In genomic region chr11:97962758-97963157, GRCh38 we compare ENCODE assay signal across 25 cellular contexts.
DNase-seq lines count a peak whose midpoint lies in the region; ATAC-seq, FAIRE-seq and TF ChIP-seq lines count a peak whose summit lies in the region.
"Had no signal": no experiment of that assay in that cellular context is flagged by ENCODE, and none has a peak within 500 bp of the region (broad histone marks: within the 10 kb centered on the region; RNA-seq: fewer than 3 reads in every experiment).

No MANE protein-coding gene starts in this region.

- WGBS in GM23248 (ENCODE audit: low coverage in 1 of 2, low lambda C conversion rate in 2 of 2, missing lambda C conversion rate in 2 of 2), 2 experiments: 0% methylated on average over 1 of the region's 1 CpG
- 0% methylated on average over 1 of the region's 1 CpG; no CpG with 5 or more reads in 1 of the 2 experiments for WGBS in IMR-90 (ENCODE audit: extremely low coverage in 2 of 2, insufficient read length in 1 of 2), 2 experiments

- H2BK5ac ChIP-seq in IMR-90 (ENCODE audit: low read depth, low read length, poor library complexity, severe bottlenecking): no peak overlapping the region

- no peak overlapping the region for H3K14ac ChIP-seq in IMR-90 (replicated peaks; ENCODE audit: low read depth, low read length)

- POLR2A ChIA-PET in CD8-positive, alpha-beta memory T cell (lab: Charles Lee): no interaction called here
- POLR2A ChIA-PET in IMR-90 (lab: Charles Lee; ENCODE audit: unreplicated experiment): no interaction called here

- no peaks in the 10 kb centered on the region for H3K79me1 ChIP-seq in IMR-90 (ENCODE audit: low read depth in 1 of 2, low read length in 2 of 2)

- no peak overlapping the region for H3K27ac Mint-ChIP-seq in CD8-positive, alpha-beta memory T cell
- H3K27ac Mint-ChIP-seq: CD14-positive monocyte; CD4-positive, alpha-beta memory T cell had no signal

- in situ Hi-C loops in GM23248 (cut with MboI): no loop called here
- in situ Hi-C loops in IMR-90 (cut with MboI; ENCODE audit: low sequenced_read_pairs): no loop called here

- no peak for ATAC-seq in IMR-90 (ENCODE audit: low read depth)

- no peaks in the 10 kb centered on the region for H3K36me3 ChIP-seq in CD8-positive, alpha-beta memory T cell (ENCODE audit: insufficient read depth, low read length)
- no peaks in the 10 kb centered on the region for H3K36me3 ChIP-seq in GM23248 (ENCODE audit: low read depth)
- H3K36me3 ChIP-seq in IMR-90 (ENCODE audit: control insufficient read depth, insufficient read depth, low read length): no peaks in the 10 kb centered on the region
- H3K36me3 ChIP-seq: BE2C, BLaER1 had no signal

- no peak for TF ChIP-seq POLR2A in IMR-90 (IDR thresholded peaks at IDR 0.05; ENCODE audit: low read depth, low read length)

- no peak for TF ChIP-seq RAD21 in IMR-90 (IDR thresholded peaks at IDR 0.05; ENCODE audit: low read length)

- H3K79me2 ChIP-seq in GM23248 (ENCODE audit: insufficient read depth): no peaks in the 10 kb centered on the region

- peaks cover 3% of the 10 kb centered on the region; the same call in 1 of the 2 replicates for H3K9me1 ChIP-seq in IMR-90 (ENCODE audit: insufficient read depth, low read length)

- CTCF ChIA-PET in CD8-positive, alpha-beta memory T cell (lab: Charles Lee): no interaction called here
- CTCF ChIA-PET in IMR-90 (lab: Yijun Ruan, JAX): no interaction called here

- H3K4me3 ChIP-seq in CD8-positive, alpha-beta memory T cell (ENCODE audit: low read length): no peak overlapping the region
- H3K4me3 ChIP-seq in GM23248: no peak overlapping the region
- no peak overlapping the region for H3K4me3 ChIP-seq in IMR-90 (ENCODE audit: insufficient read depth, low read depth, low read length)
- H3K4me3 ChIP-seq: BLaER1 had no signal

- no peaks in the 10 kb centered on the region for H3K9me2 ChIP-seq in GM23248 (ENCODE audit: insufficient read depth)

- peak; percentile 30 for FAIRE-seq in islet of Langerhans (lab: Jason Lieb, UNC)
- FAIRE-seq: A204.1, D721Med, G401.6, GM12891, GM19239 had no signal

- no TSS peak for BruUV-seq in IMR-90 (replicated peaks; lab: Mats Ljungman, UMichigan)

- H3K4me1 Mint-ChIP-seq in CD8-positive, alpha-beta memory T cell: no peaks in the 10 kb centered on the region
- H3K4me1 Mint-ChIP-seq: CD14-positive monocyte; CD4-positive, alpha-beta memory T cell; CD4-positive, CD25-positive, alpha-beta regulatory T cell had no signal

- H3K9me3 ChIP-seq in CD8-positive, alpha-beta memory T cell (ENCODE audit: low read length): no peaks in the 10 kb centered on the region
- H3K9me3 ChIP-seq in GM23248 (ENCODE audit: low read depth) (no peaks in the 10 kb centered on the region), IMR-90 (ENCODE audit: control insufficient read depth, insufficient read depth, low read length) (no peaks in the 10 kb centered on the region)
- H3K9me3 ChIP-seq: BE2C, BLaER1, Caco-2 had no signal

- intact Hi-C loops in IMR-90 (cut with micrococcal nuclease): no loop called here

- H3K27ac ChIP-seq in CD8-positive, alpha-beta memory T cell (ENCODE audit: low read depth, low read length): peak overlapping the region; percentile 72
- no peak overlapping the region for H3K27ac ChIP-seq in GM23248
- H3K27ac ChIP-seq in IMR-90 (ENCODE audit: insufficient read depth, low read length): no peak overlapping the region
- H3K27ac ChIP-seq: BLaER1 had no signal

- H2AFZ ChIP-seq in GM23248 (0 out of 2 replicates have a peak overlapping the region, but pooled peaks have one; percentile 5), IMR-90 (replicated peaks; ENCODE audit: low read length, poor library complexity) (no peak overlapping the region)

- H3K36me3 Mint-ChIP-seq in CD8-positive, alpha-beta memory T cell: no peaks in the 10 kb centered on the region
- H3K36me3 Mint-ChIP-seq: CD14-positive monocyte; CD4-positive, alpha-beta memory T cell; CD4-positive, CD25-positive, alpha-beta regulatory T cell had no signal

- no peak overlapping the region for H2BK120ac ChIP-seq in IMR-90 (ENCODE audit: low read depth, low read length)

- H3K9ac ChIP-seq in GM23248: no peak overlapping the region
- H3K9ac ChIP-seq in IMR-90 (ENCODE audit: low read depth, low read length): no peak overlapping the region
- H3K9ac ChIP-seq: BLaER1 had no signal

- no peak overlapping the region for H2AK9ac ChIP-seq in IMR-90 (replicated peaks; ENCODE audit: low read depth, low read length, poor library complexity)

- H3K9me3 Mint-ChIP-seq in CD8-positive, alpha-beta memory T cell: peaks cover 0 to 31% (median 20%) of the 10 kb centered on the region in 5 donors

- H2BK15ac ChIP-seq in IMR-90 (ENCODE audit: low read depth, low read length): peak overlapping the region; percentile 58; the same call in 1 of the 3 replicates

- no peak for DNase-seq in CD8-positive, alpha-beta memory T cell
- DNase-seq in GM23248: no peak
- no peak for DNase-seq in IMR-90
- DNase-seq in NCI-H2081 (lab: John Stamatoyannopoulos, UW): no peak
- DNase-seq in OCI-M2 (lab: John Stamatoyannopoulos, UW; ENCODE audit: unreplicated experiment): no peak
- no peak for DNase-seq in activated naive CD4-positive, alpha-beta T cell (lab: John Stamatoyannopoulos, UW)
- DNase-seq in retina: no peak
- DNase-seq: 8988T; ACHN; BE2C; C1 segment of cervical spinal cord; Caco-2; Calu3; CD4-positive, alpha-beta memory T cell; CD4-positive, CD25-positive, alpha-beta regulatory T cell; DMS79 treated with DMSO at 0.1 percent for 48 hours; GF-D8 had no signal

- no peak overlapping the region for H3K4me2 ChIP-seq in GM23248 (ENCODE audit: unreplicated experiment)
- no peak overlapping the region for H3K4me2 ChIP-seq in IMR-90 (ENCODE audit: low read depth, low read length)
- H3K4me2 ChIP-seq: BLaER1 had no signal

- no peak overlapping the region for H3K4me3 Mint-ChIP-seq in CD8-positive, alpha-beta memory T cell
- H3K4me3 Mint-ChIP-seq: CD14-positive monocyte; CD4-positive, alpha-beta memory T cell; CD4-positive, CD25-positive, alpha-beta regulatory T cell had no signal

- dilution Hi-C loops in IMR-90 (cut with HindIII; ENCODE audit: low sequenced_read_pairs, unreplicated experiment): no loop called here

- H3K27me3 Mint-ChIP-seq in CD8-positive, alpha-beta memory T cell: no peaks in the 10 kb centered on the region
- H3K27me3 Mint-ChIP-seq: CD4-positive, alpha-beta memory T cell; CD4-positive, CD25-positive, alpha-beta regulatory T cell had no signal

- no peak overlapping the region for H3K4ac ChIP-seq in IMR-90 (ENCODE audit: low read depth, low read length)

- no peak overlapping the region for H3K18ac ChIP-seq in IMR-90 (ENCODE audit: low read depth, low read length)

- peaks cover 10% of the 10 kb centered on the region for H3F3A ChIP-seq in GM23248 (ENCODE audit: insufficient read depth)

- TF ChIP-seq CTCF in IMR-90 (conservative IDR thresholded peaks at IDR 0.05; ENCODE audit: low read depth, low read length): no peak

- H3K4me1 ChIP-seq in CD8-positive, alpha-beta memory T cell (ENCODE audit: insufficient read depth, low read length): no peaks in the 10 kb centered on the region
- H3K4me1 ChIP-seq in GM23248 (ENCODE audit: insufficient read depth) (peaks cover 38% of the 10 kb centered on the region), IMR-90 (ENCODE audit: control insufficient read depth, insufficient read depth, low read length) (peaks cover 17% of the 10 kb centered on the region)
- H3K4me1 ChIP-seq: BE2C, BLaER1, Caco-2 had no signal

- H4K5ac ChIP-seq in IMR-90 (ENCODE audit: low read depth, low read length): no peak overlapping the region

- H4K91ac ChIP-seq in IMR-90 (ENCODE audit: insufficient read depth, low read depth, low read length): no peak overlapping the region

- H3K56ac ChIP-seq in IMR-90 (ENCODE audit: extremely low read depth, insufficient read depth, low read length): no peak overlapping the region

- no peak overlapping the region for H4K8ac ChIP-seq in IMR-90 (ENCODE audit: low read depth in 2 of 2, low read length in 2 of 2)

- H2AK5ac ChIP-seq in IMR-90 (ENCODE audit: low read depth, low read length): no peak overlapping the region

- H3K23ac ChIP-seq in IMR-90 (ENCODE audit: low read depth, low read length): no peak overlapping the region

- H3K27me3 ChIP-seq in CD8-positive, alpha-beta memory T cell (ENCODE audit: insufficient read depth, low read length, poor library complexity, severe bottlenecking): no peaks in the 10 kb centered on the region
- H3K27me3 ChIP-seq in GM23248 (replicated peaks; ENCODE audit: insufficient read depth) (no peaks in the 10 kb centered on the region), IMR-90 (ENCODE audit: control insufficient read depth, insufficient read depth, low read length) (no peaks in the 10 kb centered on the region)
- H3K27me3 ChIP-seq: BE2C, BLaER1 had no signal

- no peak overlapping the region; the same call in 1 of the 2 replicates for H2BK20ac ChIP-seq in IMR-90 (ENCODE audit: low read depth, low read length)

- H4K20me1 ChIP-seq in GM23248 (ENCODE audit: insufficient read depth) (no peaks in the 10 kb centered on the region), IMR-90 (ENCODE audit: insufficient read depth, low read length) (no peaks in the 10 kb centered on the region)
- H4K20me1 ChIP-seq: BLaER1 had no signal

TF ChIP-seq in IMR-90, 13 proteins besides CTCF, POLR2A, EP300 and RAD21:
- TF ChIP-seq MAZ (IDR thresholded peaks at IDR 0.05; ENCODE audit: borderline replicate concordance, low read depth, low read length) (no peak), MXI1 (IDR thresholded peaks at IDR 0.05; ENCODE audit: borderline replicate concordance, low read depth, low read length) (no peak), SMC3 (IDR thresholded peaks at IDR 0.05; ENCODE audit: low read depth, low read length) (no peak)
TF ChIP-seq in IMR-90: peak in this region for 0.
